8 cellular contexts compared by ENCODE assay signal in genomic region chr1:200410566-200410878, GRCh38. TPM values are rescaled to one million over a fixed set of nuclear protein-coding genes. Genes with fewer than 3 reads are reported as not detected.
DNase-seq lines count a peak whose midpoint lies in the region; ATAC-seq and TF ChIP-seq lines count a peak whose summit lies in the region.

No MANE protein-coding gene starts in this region.

- no peaks in the 10 kb centered on the region for H3K36me3 ChIP-seq in mucosa of rectum (ENCODE audit: control insufficient read depth in 2 of 2, insufficient read depth in 2 of 2, low read length in 2 of 2)

- H3K9ac ChIP-seq in mucosa of rectum (ENCODE audit: low read depth in 1 of 2, low read length in 2 of 2): peak overlapping the region in 1 of 2 donors; percentile 86

- H3K9me3 Mint-ChIP-seq in Calu3 (ENCODE audit: low read depth, unreplicated experiment): no peaks in the 10 kb centered on the region

- DNase-seq in Calu3 (peak; percentile 47), NCI-H69 (lab: John Stamatoyannopoulos, UW) (peak; percentile 89), cerebellum (ENCODE audit: low spot score) (peak; percentile 30)
- no peak for DNase-seq in stimulated activated CD4-positive, alpha-beta T cell treated with anti-CD3 and anti-CD28 coated beads, Interleukin-15, amount 100 ng/mL, for 24 hours
- no peak for DNase-seq in activated effector memory CD4-positive, alpha-beta T cell treated with Interleukin-2 at 50 U/mL for 16 hours

- BruUV-seq in Calu3 (replicated peaks; lab: Mats Ljungman, UMichigan): no TSS peak

- peak overlapping the region; percentile 90 to 91 for H3K4me3 ChIP-seq in mucosa of rectum (ENCODE audit: low read length in 2 of 2)

- intact Hi-C loops in Calu3 (cut with micrococcal nuclease; ENCODE audit: unreplicated experiment): loop anchor here (2.0 to 5.0 kb wide), 2 partner anchors 33 to 78 kb away; no protein-coding TSS in a partner anchor

- H3K4me1 Mint-ChIP-seq in Calu3 (ENCODE audit: low read depth, unreplicated experiment): peaks cover 66% of the 10 kb centered on the region

- peaks cover 5 to 9% of the 10 kb centered on the region in 2 donors for H3K4me1 ChIP-seq in mucosa of rectum (ENCODE audit: control insufficient read depth in 2 of 2, insufficient read depth in 2 of 2, low read length in 2 of 2)

- no peaks in the 10 kb centered on the region for H3K27me3 Mint-ChIP-seq in Calu3 (ENCODE audit: unreplicated experiment)

- H3K9me3 ChIP-seq in mucosa of rectum (ENCODE audit: control insufficient read depth in 2 of 2, low read length in 2 of 2): no peaks in the 10 kb centered on the region

- CTCF ChIA-PET in Calu3 (lab: Charles Lee): interaction anchor here (0.6 to 1.1 kb wide), 5 partner anchors 39 to 105 kb away, joined by 3 to 5 read pairs (median 4); no protein-coding TSS in a partner anchor

- ATAC-seq in HG02852 (IDR thresholded peaks at IDR 0.05; ENCODE audit: unreplicated experiment) (peak; percentile 11), GM19463 (IDR thresholded peaks at IDR 0.05; ENCODE audit: unreplicated experiment) (no peak)

- H3K27me3 ChIP-seq in mucosa of rectum (ENCODE audit: control insufficient read depth in 2 of 2, insufficient read depth in 2 of 2, low read length in 2 of 2): no peaks in the 10 kb centered on the region

- TF ChIP-seq CTCF in Calu3 (IDR thresholded peaks at IDR 0.05; ENCODE audit: unreplicated experiment): no peak

- H3K36me3 Mint-ChIP-seq in Calu3 (ENCODE audit: insufficient read depth, unreplicated experiment): peaks cover 50% of the 10 kb centered on the region

- peak overlapping the region; percentile 95 for H3K27ac Mint-ChIP-seq in Calu3 (ENCODE audit: unreplicated experiment)

- H3K27ac ChIP-seq in mucosa of rectum (ENCODE audit: low read depth in 2 of 2, low read length in 2 of 2): peak overlapping the region; percentile 49 to 78

- peak overlapping the region; percentile 99 for H3K4me3 Mint-ChIP-seq in Calu3 (ENCODE audit: low read depth, unreplicated experiment)

RNA-seq across cellular contexts. Expression of gene ZNF281, which starts 0.7 kb away (rescaled TPM):
- total RNA-seq in Calu3 (2022) (25.8 and 26.5 TPM in 2 replicates), cerebellum (32.2 TPM)

Comparison
In these comparisons a context has a peak if more than half of its experiments do, and no peak if none do; other contexts are left out.
1. DNase-seq: peak in Calu3 (single experiment), NCI-H69 (single experiment) and cerebellum (single experiment); none in stimulated activated CD4-positive, alpha-beta T cell treated with anti-CD3 and anti-CD28 coated beads, Interleukin-15, amount 100 ng/mL, for 24 hours (single experiment) and activated effector memory CD4-positive, alpha-beta T cell treated with Interleukin-2 at 50 U/mL for 16 hours (single experiment).